9 cellular contexts compared by ENCODE assay signal in genomic region chr12:6323995-6324711, GRCh38. TPM values are rescaled to one million over a fixed set of nuclear protein-coding genes. Genes with fewer than 3 reads are reported as not detected.
DNase-seq lines count a peak whose midpoint lies in the region; ATAC-seq, FAIRE-seq and TF ChIP-seq lines count a peak whose summit lies in the region.
"Had no signal": no experiment of that assay in that cellular context is flagged by ENCODE, and none has a peak within 500 bp of the region (broad histone marks: within the 10 kb centered on the region; RNA-seq: fewer than 3 reads in every experiment).

No MANE protein-coding gene starts in this region.

- H3K27me3 ChIP-seq in GM12878 (replicated peaks in 1 of 2; ENCODE audit: control insufficient read depth in 2 of 2, insufficient read depth in 2 of 2, low read length in 1 of 2) (no peaks in the 10 kb centered on the region), lower lobe of right lung (ENCODE audit: low read depth) (no peaks in the 10 kb centered on the region)

- no peaks in the 10 kb centered on the region for H3K36me3 Mint-ChIP-seq in activated naive CD4-positive, alpha-beta T cell treated with anti-CD3 and anti-CD28 coated beads, Interleukin-2, amount 50 U/mL, for 24 hours
- peaks cover 35% of the 10 kb centered on the region for H3K36me3 Mint-ChIP-seq in type B pancreatic cell
- H3K36me3 Mint-ChIP-seq: memory B cell had no signal

- no peak for DNase-seq in activated naive CD4-positive, alpha-beta T cell treated with Interleukin-2 at 50 U/mL for 16 hours
- DNase-seq in GM12878 (ENCODE audit: low read depth, low spot score): no peak
- DNase-seq in lower lobe of right lung: no peak
- DNase-seq in type B pancreatic cell (ENCODE audit: extremely low spot score, unreplicated experiment): no peak
- no peak for DNase-seq in NCI-H187 (lab: John Stamatoyannopoulos, UW)

- peak overlapping the region; percentile 85 for H3K4me2 ChIP-seq in GM12878 (ENCODE audit: control insufficient read depth, insufficient read depth)

- H3K4me1 ChIP-seq in GM12878 (ENCODE audit: control insufficient read depth, insufficient read depth, low read length) (peaks cover 31% of the 10 kb centered on the region), lower lobe of right lung (peaks cover 75% of the 10 kb centered on the region)

- TF ChIP-seq RAD21 in GM12878 (IDR thresholded peaks at IDR 0.05; ENCODE audit: insufficient read depth, low read depth, low read length): no peak

- H3K4me1 Mint-ChIP-seq in activated naive CD4-positive, alpha-beta T cell treated with anti-CD3 and anti-CD28 coated beads, Interleukin-2, amount 50 U/mL, for 24 hours: peaks cover 53% of the 10 kb centered on the region
- H3K4me1 Mint-ChIP-seq in type B pancreatic cell (ENCODE audit: unreplicated experiment): peaks cover 37% of the 10 kb centered on the region

- H3K27ac ChIP-seq in GM12878 (ENCODE audit: control insufficient read depth, insufficient read depth) (peak overlapping the region; percentile 79), lower lobe of right lung (peak overlapping the region; percentile 85)

- intact Hi-C loops in GM12878 (cut with micrococcal nuclease; ENCODE audit: unreplicated experiment): loop anchor here (2.0 to 5.0 kb wide), 2 partner anchors 99 to 143 kb away; no protein-coding TSS in a partner anchor
- intact Hi-C loops in lower lobe of right lung (cut with DNase I): no loop called here

- POLR2A ChIA-PET in GM12878 (lab: Charles Lee): interaction anchor here (1.6 to 2.2 kb wide), 4 partner anchors 11 to 119 kb away, joined by 5 to 14 read pairs (median 10); partner anchors contain the start of gene TNFRSF1A

- H3K4me3 ChIP-seq in GM12878 (no peak overlapping the region), lower lobe of right lung (peak overlapping the region; percentile 26)

- H3K36me3 ChIP-seq in GM12878 (ENCODE audit: control insufficient read depth in 2 of 2, insufficient read depth in 2 of 2, low read length in 1 of 2) (peaks cover 0 to 4% of the 10 kb centered on the region in 2 experiments; a peak in 3 of 4 replicates), lower lobe of right lung (peaks cover 25% of the 10 kb centered on the region)

- TF ChIP-seq CTCF in GM12878 (IDR thresholded peaks at IDR 0.05 in 2 of 3, conservative IDR thresholded peaks at IDR 0.05 in 1 of 3; ENCODE audit: control insufficient read depth in 2 of 3, extremely low read depth in 1 of 3, insufficient read depth in 1 of 3, low read depth in 3 of 3, low read length in 3 of 3): no peak
- TF ChIP-seq CTCF in lower lobe of right lung (IDR thresholded peaks at IDR 0.05): no peak
- TF ChIP-seq CTCF in type B pancreatic cell (conservative IDR thresholded peaks at IDR 0.05): no peak

- in situ Hi-C loops in GM12878 (cut with MboI): no loop called here

- no peaks in the 10 kb centered on the region for H3K27me3 Mint-ChIP-seq in activated naive CD4-positive, alpha-beta T cell treated with anti-CD3 and anti-CD28 coated beads, Interleukin-2, amount 50 U/mL, for 24 hours
- no peaks in the 10 kb centered on the region for H3K27me3 Mint-ChIP-seq in type B pancreatic cell

- H4K20me1 ChIP-seq in GM12878 (ENCODE audit: control insufficient read depth, insufficient read depth): no peaks in the 10 kb centered on the region

- no peaks in the 10 kb centered on the region for H3K9me3 Mint-ChIP-seq in activated naive CD4-positive, alpha-beta T cell treated with anti-CD3 and anti-CD28 coated beads, Interleukin-2, amount 50 U/mL, for 24 hours
- no peaks in the 10 kb centered on the region for H3K9me3 Mint-ChIP-seq in type B pancreatic cell
- H3K9me3 Mint-ChIP-seq: memory B cell had no signal

- ATAC-seq in GM12878: no peak
- no peak for ATAC-seq in lower lobe of right lung
- ATAC-seq in HG02759 (IDR thresholded peaks at IDR 0.05; ENCODE audit: unreplicated experiment): no peak
- no peak for ATAC-seq in HG02938 (IDR thresholded peaks at IDR 0.05; ENCODE audit: unreplicated experiment)

- RAD21 ChIA-PET in GM12878 (lab: Charles Lee; ENCODE audit: unreplicated experiment): interaction anchor here (0.8 to 2.0 kb wide), 13 partner anchors 12 to 308 kb away, joined by 3 to 23 read pairs (median 4); partner anchors contain the start of genes MRPL51, TNFRSF1A and VAMP1

- no peak for TF ChIP-seq EP300 in GM12878 (IDR thresholded peaks at IDR 0.05; ENCODE audit: borderline replicate concordance in 1 of 2, control insufficient read depth in 1 of 2, low read depth in 2 of 2, low read length in 2 of 2)

- SMC1A ChIA-PET in GM12878 (lab: Charles Lee; ENCODE audit: uncharacterized antibody, unreplicated experiment): interaction anchor here (0.8 to 2.5 kb wide), 8 partner anchors 10 to 145 kb away, joined by 3 to 32 read pairs (median 4); no protein-coding TSS in a partner anchor

- H3K9ac ChIP-seq in GM12878 (ENCODE audit: control insufficient read depth, insufficient read depth, low read length): peak overlapping the region; percentile 60; the same call in 1 of the 2 replicates

- TF ChIP-seq POLR2A in GM12878 (IDR thresholded peaks at IDR 0.05; ENCODE audit: low read depth, low read length): no peak

- H3K27ac Mint-ChIP-seq in activated naive CD4-positive, alpha-beta T cell treated with anti-CD3 and anti-CD28 coated beads, Interleukin-2, amount 50 U/mL, for 24 hours: peak overlapping the region; percentile 97
- peak overlapping the region; percentile 91 for H3K27ac Mint-ChIP-seq in type B pancreatic cell
- H3K27ac Mint-ChIP-seq: memory B cell had no signal

- no peak for FAIRE-seq in GM12878 (lab: Jason Lieb, UNC)

- H2AFZ ChIP-seq in GM12878 (ENCODE audit: control insufficient read depth, low read depth, low read length): peak overlapping the region; percentile 84; the same call in 1 of the 2 replicates

- no TSS peak for BruUV-seq in GM12878 (replicated peaks; lab: Mats Ljungman, UMichigan)

- H3K79me2 ChIP-seq in GM12878 (ENCODE audit: control insufficient read depth, insufficient read depth, low read length): no peaks in the 10 kb centered on the region

- CTCF ChIA-PET in GM12878 (lab: Yijun Ruan, JAX): interaction anchor here (0.8 to 4.3 kb wide), 14 partner anchors 12 to 141 kb away, joined by 3 to 48 read pairs (median 6); no protein-coding TSS in a partner anchor

- H3K9me3 ChIP-seq in GM12878 (replicated peaks; ENCODE audit: control insufficient read depth, insufficient read depth, low read length) (no peaks in the 10 kb centered on the region), lower lobe of right lung (no peaks in the 10 kb centered on the region)

- 68% methylated on average over 13 of the region's 19 CpGs for WGBS in GM12878 (ENCODE audit: insufficient coverage, insufficient replicate concordance, low lambda C conversion rate, missing lambda C conversion rate)

- peak overlapping the region; percentile 87 for H3K4me3 Mint-ChIP-seq in activated naive CD4-positive, alpha-beta T cell treated with anti-CD3 and anti-CD28 coated beads, Interleukin-2, amount 50 U/mL, for 24 hours
- H3K4me3 Mint-ChIP-seq in type B pancreatic cell: peak overlapping the region; percentile 68

RNA-seq across cellular contexts. Expression of gene PLEKHG6, which starts 13.7 kb away (rescaled TPM):
- total RNA-seq in GM12878 (2013; cell fraction: nucleolus; rRNA removed): 2.3 and 2.8 TPM in 2 replicates
- total RNA-seq in GM12878 (2014; rRNA removed) (1.0 and 1.4 TPM in 2 replicates), GM12878 (2014; rRNA removed; fragmentation: Illumina TruSeq; extraction: Trizol) (0.60 and 0.72 TPM in 2 replicates), GM12878 (2021) (0.90 and 1.5 TPM in 2 replicates), lower lobe of right lung (2.9 TPM), type B pancreatic cell (ENCODE audit: low replicate concordance) (32.4 and 115 TPM in 2 replicates)
- 0.33 TPM for polyA plus RNA-seq in GM12878 (2011; ENCODE audit: low read depth)
- polyA plus RNA-seq in GM12878 (2011; rRNA removed) (1.4 and 2.0 TPM in 2 replicates), GM12878 (2014; fragmentation: Illumina TruSeq; extraction: Trizol) (0.10 and 0.62 TPM in 2 replicates), GM12878 (2014; fragmentation: Nextera tagmentation; extraction: Ambion mirVana) (under 1 TPM; 0.10 to 0.20 TPM), GM12878 (2014; rRNA removed) (1.6 and 4.0 TPM in 2 replicates), GM12878 (2016; fragmentation: Nextera tagmentation; extraction: Ambion mirVana) (1 to 10 TPM; 1.4 to 2.3 TPM)
- polyA plus RNA-seq in GM12878 (2011; cell fraction: cytosol; rRNA removed): 4.7 and 9.6 TPM in 2 replicates
- 3.3 and 9.4 TPM in 2 replicates for polyA plus RNA-seq in GM12878 (2011; cell fraction: nucleus; rRNA removed)
- 1.6 and 2.4 TPM in 2 replicates for polyA plus RNA-seq in GM12878 (2012)
- 1.7 and 9.9 TPM in 2 replicates for polyA minus RNA-seq in GM12878 (2011; rRNA and poly(A)+ RNA removed)
- polyA minus RNA-seq in GM12878 (2011; cell fraction: cytosol; rRNA and poly(A)+ RNA removed): 2.7 and 6.9 TPM in 2 replicates
- 0.60 and 6.0 TPM in 2 replicates for polyA minus RNA-seq in GM12878 (2011; cell fraction: nucleus; rRNA and poly(A)+ RNA removed)

RNA-seq across cellular contexts. Expression of gene TNFRSF1A, which starts 17.7 kb away (rescaled TPM):
- total RNA-seq in GM12878 (2013; cell fraction: nucleolus; rRNA removed): 25.3 and 26.1 TPM in 2 replicates
- total RNA-seq in GM12878 (2014; rRNA removed) (11.7 and 14.1 TPM in 2 replicates), GM12878 (2014; rRNA removed; fragmentation: Illumina TruSeq; extraction: Trizol) (7.3 and 9.8 TPM in 2 replicates), GM12878 (2021) (16.2 and 16.5 TPM in 2 replicates), lower lobe of right lung (165 TPM), type B pancreatic cell (ENCODE audit: low replicate concordance) (79.1 and 222 TPM in 2 replicates)
- 4.1 TPM for polyA plus RNA-seq in GM12878 (2011; ENCODE audit: low read depth)
- polyA plus RNA-seq in GM12878 (2011; rRNA removed) (16.5 and 18.9 TPM in 2 replicates), GM12878 (2014; fragmentation: Illumina TruSeq; extraction: Trizol) (6.4 and 14.8 TPM in 2 replicates), GM12878 (2014; fragmentation: Nextera tagmentation; extraction: Ambion mirVana) (under 1 TPM; 0.24 to 0.77 TPM), GM12878 (2014; rRNA removed) (12.7 and 13.1 TPM in 2 replicates), GM12878 (2016; fragmentation: Nextera tagmentation; extraction: Ambion mirVana) (10 to 100 TPM; 10.6 to 13.0 TPM)
- polyA plus RNA-seq in GM12878 (2011; cell fraction: cytosol; rRNA removed): 16.0 and 25.6 TPM in 2 replicates
- 30.0 and 37.3 TPM in 2 replicates for polyA plus RNA-seq in GM12878 (2011; cell fraction: nucleus; rRNA removed)
- polyA plus RNA-seq in GM12878 (2012): 7.0 and 13.2 TPM in 2 replicates
- polyA minus RNA-seq in GM12878 (2011; rRNA and poly(A)+ RNA removed): 22.5 and 36.4 TPM in 2 replicates
- polyA minus RNA-seq in GM12878 (2011; cell fraction: cytosol; rRNA and poly(A)+ RNA removed): 13.6 and 15.8 TPM in 2 replicates
- polyA minus RNA-seq in GM12878 (2011; cell fraction: nucleus; rRNA and poly(A)+ RNA removed): 24.8 and 42.8 TPM in 2 replicates

RNA-seq across cellular contexts. Expression of gene SCNN1A, which starts 51.2 kb away (rescaled TPM):
- not detected in 2 replicates for total RNA-seq in GM12878 (2013; cell fraction: nucleolus; rRNA removed)
- not detected in 2 replicates for total RNA-seq in GM12878 (2014; rRNA removed)
- not detected in 2 replicates for total RNA-seq in GM12878 (2014; rRNA removed; fragmentation: Illumina TruSeq; extraction: Trizol)
- 0.56 and 0.69 TPM in 2 replicates for total RNA-seq in GM12878 (2021)
- not detected for polyA plus RNA-seq in GM12878 (2011; ENCODE audit: low read depth)
- polyA plus RNA-seq in GM12878 (2011; rRNA removed): not detected in 2 replicates
- polyA plus RNA-seq in GM12878 (2011; cell fraction: cytosol; rRNA removed): not detected in 2 replicates
- not detected in 2 replicates for polyA plus RNA-seq in GM12878 (2011; cell fraction: nucleus; rRNA removed)
- polyA plus RNA-seq in GM12878 (2012): not detected in 2 replicates
- not detected in 2 replicates for polyA plus RNA-seq in GM12878 (2014; fragmentation: Illumina TruSeq; extraction: Trizol)
- polyA plus RNA-seq in GM12878 (2014; fragmentation: Nextera tagmentation; extraction: Ambion mirVana): not detected
- 0.03 TPM in 1 of 2 replicates, not detected in the other for polyA plus RNA-seq in GM12878 (2014; rRNA removed)
- under 1 TPM in 1 of 2 experiments, not detected in 1; 0.14 TPM for polyA plus RNA-seq in GM12878 (2016; fragmentation: Nextera tagmentation; extraction: Ambion mirVana)
- polyA minus RNA-seq in GM12878 (2011; rRNA and poly(A)+ RNA removed): not detected in 2 replicates
- not detected in 2 replicates for polyA minus RNA-seq in GM12878 (2011; cell fraction: cytosol; rRNA and poly(A)+ RNA removed)
- polyA minus RNA-seq in GM12878 (2011; cell fraction: nucleus; rRNA and poly(A)+ RNA removed): not detected in 2 replicates
- total RNA-seq in lower lobe of right lung: 156 TPM
- total RNA-seq in type B pancreatic cell (ENCODE audit: low replicate concordance): 29.2 and 72.7 TPM in 2 replicates

RNA-seq across cellular contexts. Expression of gene LTBR, which starts 59.8 kb away (rescaled TPM):
- total RNA-seq in GM12878 (2013; cell fraction: nucleolus; rRNA removed): not detected in 2 replicates
- not detected in 2 replicates for total RNA-seq in GM12878 (2014; rRNA removed)
- not detected in 2 replicates for total RNA-seq in GM12878 (2014; rRNA removed; fragmentation: Illumina TruSeq; extraction: Trizol)
- total RNA-seq in GM12878 (2021): 0.44 and 0.45 TPM in 2 replicates
- not detected for polyA plus RNA-seq in GM12878 (2011; ENCODE audit: low read depth)
- not detected in 2 replicates for polyA plus RNA-seq in GM12878 (2011; rRNA removed)
- not detected in 2 replicates for polyA plus RNA-seq in GM12878 (2011; cell fraction: cytosol; rRNA removed)
- polyA plus RNA-seq in GM12878 (2011; cell fraction: nucleus; rRNA removed): 0.07 TPM in 1 of 2 replicates, not detected in the other
- polyA plus RNA-seq in GM12878 (2012): 0.23 and 0.31 TPM in 2 replicates
- polyA plus RNA-seq in GM12878 (2014; fragmentation: Illumina TruSeq; extraction: Trizol): not detected in 2 replicates
- not detected for polyA plus RNA-seq in GM12878 (2014; fragmentation: Nextera tagmentation; extraction: Ambion mirVana)
- not detected in 2 replicates for polyA plus RNA-seq in GM12878 (2014; rRNA removed)
- polyA plus RNA-seq in GM12878 (2016; fragmentation: Nextera tagmentation; extraction: Ambion mirVana): under 1 TPM in 1 of 2 experiments, not detected in 1; 0.24 TPM
- polyA minus RNA-seq in GM12878 (2011; rRNA and poly(A)+ RNA removed): not detected in 2 replicates
- polyA minus RNA-seq in GM12878 (2011; cell fraction: cytosol; rRNA and poly(A)+ RNA removed): 0.94 and 4.8 TPM in 2 replicates
- polyA minus RNA-seq in GM12878 (2011; cell fraction: nucleus; rRNA and poly(A)+ RNA removed): 0.48 and 2.2 TPM in 2 replicates
- total RNA-seq in lower lobe of right lung: 122 TPM
- 18.5 and 98.5 TPM in 2 replicates for total RNA-seq in type B pancreatic cell (ENCODE audit: low replicate concordance)

Comparison
In these comparisons a context has a peak if more than half of its experiments do, and no peak if none do; other contexts are left out.
1. RNA of gene SCNN1A, which starts 51.2 kb away (total RNA-seq): 156 TPM in lower lobe of right lung (single experiment) and 29.2 to 72.7 TPM in type B pancreatic cell; 0.56 to 0.69 TPM in GM12878; every median in the first group is over 10 times any median in the second.